ENCODE assay signal across 11 cellular contexts in genomic region chr6:105209950-105210706, GRCh38. TPM values are rescaled to one million over a fixed set of nuclear protein-coding genes. Genes with fewer than 3 reads are reported as not detected.
A peak's percentile ranks its signal among the peaks of the same experiment; 100 is the strongest.
DNase-seq lines count a peak whose midpoint lies in the region; ATAC-seq and TF ChIP-seq lines count a peak whose summit lies in the region.
"Had no signal": no experiment of that assay in that cellular context is flagged by ENCODE, and none has a peak within 500 bp of the region (broad histone marks: within the 10 kb centered on the region; RNA-seq: fewer than 3 reads in every experiment).

No MANE protein-coding gene starts in this region.

- no peak overlapping the region for H3K4me3 ChIP-seq in RWPE2 (ENCODE audit: severe bottlenecking)
- H3K4me3 ChIP-seq in fibroblast of lung (replicated peaks in 1 of 4; ENCODE audit: control extremely low read depth in 1 of 4, insufficient read depth in 1 of 4, low read depth in 3 of 4, low read length in 4 of 4), result no peak overlapping the region
- H3K4me3 ChIP-seq in smooth muscle cell, result no peak overlapping the region
- no peak overlapping the region for H3K4me3 ChIP-seq in testis

- H3F3A ChIP-seq in smooth muscle cell (ENCODE audit: low read depth), result no peaks in the 10 kb centered on the region

- H3K4me2 ChIP-seq in fibroblast of lung (ENCODE audit: extremely low read depth, insufficient read depth, low read length) (no peak overlapping the region), smooth muscle cell (peak overlapping the region; percentile 34)

- peak; percentile 10 for DNase-seq in DMS53 (lab: John Stamatoyannopoulos, UW)
- DNase-seq in DMS53 treated with DMSO at 0.1 percent for 48 hours (lab: John Stamatoyannopoulos, UW; ENCODE audit: unreplicated experiment), result no peak
- DNase-seq in RWPE2 (ENCODE audit: low spot score), result no peak
- DNase-seq in fibroblast of lung (ENCODE audit: low read depth in 2 of 2), result peak; percentile 80 to 90
- DNase-seq in smooth muscle cell (lab: John Stamatoyannopoulos, UW; ENCODE audit: unreplicated experiment), result no peak
- DNase-seq in hippocampal formation (lab: John Stamatoyannopoulos, UW), result no peak
- DNase-seq in testis, result no peak
- DNase-seq: NCI-H1105, SHP77 treated with DMSO at 0.1 percent for 48 hours had no signal

- no peaks in the 10 kb centered on the region for H4K20me1 ChIP-seq in fibroblast of lung (ENCODE audit: control insufficient read depth, extremely low read depth, insufficient read depth, low read length)
- H4K20me1 ChIP-seq in smooth muscle cell (ENCODE audit: low read depth), result no peaks in the 10 kb centered on the region

- H3K4me1 ChIP-seq in RWPE2 (ENCODE audit: insufficient read depth, poor library complexity, severe bottlenecking) (peaks cover 39% of the 10 kb centered on the region), fibroblast of lung (ENCODE audit: control insufficient read depth, extremely low read depth, insufficient read depth, low read length) (peaks cover 3% of the 10 kb centered on the region), smooth muscle cell (ENCODE audit: low read depth) (peaks cover 5% of the 10 kb centered on the region), testis (no peaks in the 10 kb centered on the region)

- intact Hi-C loops in testis (cut with DNase I; ENCODE audit: low total_unique reads), result no loop called here

- H3K79me2 ChIP-seq in fibroblast of lung (ENCODE audit: control insufficient read depth, insufficient read depth, low read length), result no peaks in the 10 kb centered on the region
- no peaks in the 10 kb centered on the region for H3K79me2 ChIP-seq in smooth muscle cell (ENCODE audit: low read depth)

- H3K36me3 ChIP-seq in RWPE2 (ENCODE audit: low read depth) (no peaks in the 10 kb centered on the region), fibroblast of lung (ENCODE audit: control insufficient read depth, insufficient read depth, low read length) (no peaks in the 10 kb centered on the region), smooth muscle cell (ENCODE audit: low read depth) (no peaks in the 10 kb centered on the region), testis (ENCODE audit: low read depth, missing control alignments) (no peaks in the 10 kb centered on the region)

- WGBS in smooth muscle cell (ENCODE audit: low lambda C conversion rate), result 45% methylated on average over 5 of the region's 5 CpGs
- 67 to 74% methylated on average over 5 of the region's 5 CpGs for WGBS in testis, 2 donors

- peak; percentile 91 for ATAC-seq in RWPE2 (ENCODE audit: low read depth)
- ATAC-seq in GM19035 (IDR thresholded peaks at IDR 0.05; ENCODE audit: unreplicated experiment), result no peak

- H3K27ac ChIP-seq in RWPE2 (ENCODE audit: poor library complexity, severe bottlenecking), result peak overlapping the region; percentile 81
- peak overlapping the region; percentile 24 for H3K27ac ChIP-seq in fibroblast of lung (ENCODE audit: insufficient read depth, low read length)
- H3K27ac ChIP-seq in smooth muscle cell (ENCODE audit: low read depth), result no peak overlapping the region
- no peak overlapping the region for H3K27ac ChIP-seq in testis
- H3K27ac ChIP-seq: 22Rv1 had no signal

- H3K27me3 ChIP-seq in RWPE2 (ENCODE audit: insufficient read depth, poor library complexity, severe bottlenecking) (no peaks in the 10 kb centered on the region), fibroblast of lung (ENCODE audit: control insufficient read depth, insufficient read depth, low read length) (no peaks in the 10 kb centered on the region), smooth muscle cell (ENCODE audit: low read depth) (no peaks in the 10 kb centered on the region), testis (no peaks in the 10 kb centered on the region)

- no peak for TF ChIP-seq CTCF in RWPE2 (IDR thresholded peaks at IDR 0.05; ENCODE audit: poor library complexity, severe bottlenecking)
- TF ChIP-seq CTCF in fibroblast of lung (conservative IDR thresholded peaks at IDR 0.05 in 1 of 2, IDR thresholded peaks at IDR 0.05 in 1 of 2; ENCODE audit: low read depth in 1 of 2, low read length in 2 of 2), result no peak
- no peak for TF ChIP-seq CTCF in smooth muscle cell (IDR thresholded peaks at IDR 0.05; ENCODE audit: borderline replicate concordance, insufficient read depth, poor library complexity, severe bottlenecking)
- no peak for TF ChIP-seq CTCF in testis (IDR thresholded peaks at IDR 0.05)

- TF ChIP-seq POLR2A in testis (IDR thresholded peaks at IDR 0.05), result no peak

- H3K9me3 ChIP-seq in RWPE2 (ENCODE audit: severe bottlenecking), result no peaks in the 10 kb centered on the region
- H3K9me3 ChIP-seq in fibroblast of lung (ENCODE audit: control insufficient read depth, insufficient read depth, low read depth, low read length), result no peaks in the 10 kb centered on the region
- no peaks in the 10 kb centered on the region for H3K9me3 ChIP-seq in smooth muscle cell (replicated peaks; ENCODE audit: low read depth)
- H3K9me3 ChIP-seq in testis, result no peaks in the 10 kb centered on the region

- H3K9ac ChIP-seq in fibroblast of lung (ENCODE audit: insufficient read depth, low read length), result no peak overlapping the region
- H3K9ac ChIP-seq in smooth muscle cell (ENCODE audit: low read depth), result no peak overlapping the region

- H2AFZ ChIP-seq in fibroblast of lung (ENCODE audit: low read length), result peak overlapping the region; percentile 13
- H2AFZ ChIP-seq in smooth muscle cell (ENCODE audit: low read depth), result peak overlapping the region; percentile 47

RNA-seq across cellular contexts. Expression of gene POPDC3, which starts 30.3 kb away (rescaled TPM):
- total RNA-seq in fibroblast of lung (6.7 and 14.2 TPM in 2 replicates), smooth muscle cell (1.0 and 4.8 TPM in 2 replicates), testis (1 to 10 TPM; 7.8 to 9.8 TPM)
- polyA plus RNA-seq in fibroblast of lung (18.1 and 18.6 TPM in 2 replicates), smooth muscle cell (5.0 and 6.1 TPM in 2 replicates), testis (ENCODE audit: insufficient read depth, low read depth, low replicate concordance) (13.8 TPM)
- polyA plus RNA-seq in fibroblast of lung (2012), result 11.0 TPM in 2 replicates
- not detected in 2 replicates for polyA minus RNA-seq in fibroblast of lung (ENCODE audit: low replicate concordance)

Comparison
In these comparisons a context has a peak if more than half of its experiments do, and no peak if none do; other contexts are left out.
1. DNase-seq: peak in DMS53 (single experiment) and fibroblast of lung (2 of 2); none in DMS53 treated with DMSO at 0.1 percent for 48 hours (single experiment), RWPE2 (single experiment), smooth muscle cell (single experiment), hippocampal formation (0 of 2) and testis (single experiment).
2. H3K27ac ChIP-seq: peak in RWPE2 (single experiment) and fibroblast of lung (single experiment); none in smooth muscle cell (single experiment) and testis (0 of 2).